In the genomic region with DNA sequence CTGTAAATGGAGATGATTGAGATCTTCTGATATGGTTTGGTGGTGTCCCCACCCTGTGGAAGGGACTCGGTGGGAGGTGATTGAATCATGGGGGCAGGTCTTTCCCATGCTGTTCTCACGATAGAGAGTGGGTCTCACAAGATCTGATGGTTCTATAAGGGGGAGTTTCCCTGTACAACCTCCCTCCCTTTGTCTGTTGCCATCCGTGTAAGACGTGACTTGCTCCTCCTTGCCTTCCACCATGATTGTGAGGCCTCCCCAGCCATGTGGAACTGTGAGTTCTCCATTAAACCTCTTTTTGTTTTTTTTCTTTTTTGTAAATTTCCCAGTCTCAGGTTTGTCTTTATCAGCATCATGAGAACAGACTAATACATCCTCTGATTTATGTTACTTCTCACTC, we compare ENCODE assay signal across 3 cellular contexts.
A peak's percentile ranks its signal among the peaks of the same experiment; 100 is the strongest.
TF ChIP-seq lines count a peak whose summit lies in the region.

No MANE protein-coding gene starts in this region.

TF ChIP-seq in HEK293, 187 proteins besides CTCF, POLR2A, EP300 and RAD21:
- TF ChIP-seq SETDB1 (IDR thresholded peaks at IDR 0.05; ENCODE audit: insufficient read length, low read length): peak; percentile 59

TF ChIP-seq in K562, 482 proteins besides CTCF, POLR2A, EP300 and RAD21:
- peak; percentile 97 for TF ChIP-seq ZNF431 (CRISPR knock-in tag; IDR thresholded peaks at IDR 0.05)
- 0 out of 2 replicates have a peak, but pooled peaks have one; percentile 39 for TF ChIP-seq CBX5 (IDR thresholded peaks at IDR 0.05; ENCODE audit: borderline replicate concordance, low read depth)

TF ChIP-seq in HepG2, 621 proteins besides CTCF, POLR2A, EP300 and RAD21:
- peak; percentile 57; the same call in 1 of the 2 replicates for TF ChIP-seq ZNF431 (CRISPR knock-in tag; IDR thresholded peaks at IDR 0.05; ENCODE audit: borderline replicate concordance, low read depth)
